ENCODE assay signal across 13 cellular contexts in the genomic region with DNA sequence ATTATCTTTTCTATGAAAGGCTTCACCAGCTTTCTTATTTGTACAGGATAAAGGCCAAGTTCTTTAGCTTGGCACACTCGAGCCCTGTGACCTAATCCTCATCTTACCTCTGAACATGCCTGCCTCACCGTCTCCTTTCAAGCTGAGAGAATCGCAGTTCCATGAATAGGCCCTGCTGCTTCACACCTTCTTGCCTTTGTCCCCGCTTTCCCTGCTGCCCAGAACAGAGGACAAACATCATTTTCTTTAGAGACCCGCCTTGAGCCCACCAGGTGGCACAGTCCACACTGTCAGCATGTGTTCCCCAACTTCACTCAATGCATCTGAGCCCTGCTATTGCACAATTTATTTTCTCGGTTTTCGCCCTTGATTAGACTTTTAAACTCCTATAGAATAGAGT.
A peak's percentile ranks its signal among the peaks of the same experiment; 100 is the strongest.
DNase-seq lines count a peak whose midpoint lies in the region; TF ChIP-seq lines count a peak whose summit lies in the region.
"Had no signal": no experiment of that assay in that cellular context is flagged by ENCODE, and none has a peak within 500 bp of the region (broad histone marks: within the 10 kb centered on the region; RNA-seq: fewer than 3 reads in every experiment).

No MANE protein-coding gene starts in this region.

- no peak overlapping the region for H3K4me3 ChIP-seq in NB4 (ENCODE audit: low read depth, low read length)
- no peak overlapping the region for H3K4me3 ChIP-seq in OCI-LY3 (ENCODE audit: low read length)
- no peak overlapping the region for H3K4me3 ChIP-seq in coronary artery
- H3K4me3 ChIP-seq: BLaER1, thoracic aorta had no signal

- H3K27me3 ChIP-seq in OCI-LY3 (ENCODE audit: low read depth, low read length): no peaks in the 10 kb centered on the region
- H3K27me3 ChIP-seq: BLaER1 had no signal

- TF ChIP-seq CTCF in NB4 (IDR thresholded peaks at IDR 0.05; ENCODE audit: low read depth, low read length): no peak
- peak; percentile 37 for TF ChIP-seq CTCF in OCI-LY3 (IDR thresholded peaks at IDR 0.05; ENCODE audit: low read depth, low read length)
- TF ChIP-seq CTCF in coronary artery (IDR thresholded peaks at IDR 0.05): no peak

- peak; percentile 16 for DNase-seq in NB4 (ENCODE audit: low read depth)
- peak; percentile 87 to 99 for DNase-seq in NCI-H2081 (lab: John Stamatoyannopoulos, UW)
- peak; percentile 23 for DNase-seq in retina
- no peak for DNase-seq in mucosa of gallbladder (ENCODE audit: low spot score)
- no peak for DNase-seq in head of caudate nucleus
- DNase-seq in coronary artery (ENCODE audit: low spot score): no peak
- DNase-seq: activated CD4-positive, CD25-positive, alpha-beta regulatory T cell treated with anti-CD3 and anti-CD28 coated beads, Interleukin-2, amount 50 U/mL, for 72 hours; anterior cingulate cortex; NK-92 treated with Interleukin-12 subunit alpha and Interleukin-12 subunit beta, amount 100 ng/mL, for 24 hours; T-helper 17 cell had no signal

- no peaks in the 10 kb centered on the region for H3K79me2 ChIP-seq in OCI-LY3 (ENCODE audit: low read length)

- H3K27ac ChIP-seq in OCI-LY3 (ENCODE audit: low read length) (no peak overlapping the region), coronary artery (no peak overlapping the region)
- H3K27ac ChIP-seq: BLaER1, thoracic aorta had no signal

- intact Hi-C loops in head of caudate nucleus (cut with DNase I): no loop called here

- H3K4me1 ChIP-seq in OCI-LY3 (ENCODE audit: low read length): no peaks in the 10 kb centered on the region; the same call in 1 of the 2 replicates
- H3K4me1 ChIP-seq: BLaER1 had no signal

- H2AFZ ChIP-seq in OCI-LY3 (ENCODE audit: low read depth, low read length): no peak overlapping the region

- TF ChIP-seq POLR2A in NB4 (IDR thresholded peaks at IDR 0.05; ENCODE audit: extremely low read depth, insufficient read length): no peak

- H3K4me2 ChIP-seq in OCI-LY3 (ENCODE audit: low read length): no peak overlapping the region
- H3K4me2 ChIP-seq: BLaER1 had no signal

- H3K36me3 ChIP-seq in OCI-LY3 (replicated peaks; ENCODE audit: low read depth, low read length): no peaks in the 10 kb centered on the region
- H3K36me3 ChIP-seq: BLaER1, thoracic aorta had no signal

- H3K9me3 ChIP-seq in OCI-LY3 (ENCODE audit: insufficient read depth, low read length): no peaks in the 10 kb centered on the region
- H3K9me3 ChIP-seq: BLaER1, thoracic aorta had no signal

- H4K20me1 ChIP-seq in OCI-LY3 (ENCODE audit: insufficient read depth, low read length): no peaks in the 10 kb centered on the region
- H4K20me1 ChIP-seq: BLaER1 had no signal

- H3K9ac ChIP-seq in OCI-LY3 (ENCODE audit: low read length): no peak overlapping the region
- H3K9ac ChIP-seq: BLaER1 had no signal

Comparison
In these comparisons a context has a peak if more than half of its experiments do, and no peak if none do; other contexts are left out.
1. DNase-seq: peak in NB4 (single experiment), NCI-H2081 (2 of 2) and retina (single experiment); none in mucosa of gallbladder (single experiment), head of caudate nucleus (0 of 42) and coronary artery (single experiment).